ENCODE assay signal across 21 cellular contexts in genomic region chr7:48962821-48963505, GRCh38. TPM values are rescaled to one million over a fixed set of nuclear protein-coding genes. Genes with fewer than 3 reads are reported as not detected.
DNase-seq lines count a peak whose midpoint lies in the region; ATAC-seq and TF ChIP-seq lines count a peak whose summit lies in the region.
"Had no signal": no experiment of that assay in that cellular context is flagged by ENCODE, and none has a peak within 500 bp of the region (broad histone marks: within the 10 kb centered on the region; RNA-seq: fewer than 3 reads in every experiment).

No MANE protein-coding gene starts in this region.

- no peak for TF ChIP-seq CTCF in astrocyte of the cerebellum (IDR thresholded peaks at IDR 0.05; ENCODE audit: low read depth, low read length, missing control alignments)

- no peaks in the 10 kb centered on the region for H3K27me3 Mint-ChIP-seq in activated CD4-positive, alpha-beta T cell treated with anti-CD3 and anti-CD28 coated beads, Interleukin-2, amount 10 ng/mL, durations not matched to agents 7 days and 5 days
- H3K27me3 Mint-ChIP-seq: activated CD4-positive, alpha-beta T cell treated with anti-CD3 and anti-CD28 coated beads, Interleukin-2, amount 10 ng/mL, durations not matched to agents 24 days and 14 days had no signal

- H3K27me3 ChIP-seq in effector memory CD4-positive, alpha-beta T cell (replicated peaks; ENCODE audit: control insufficient read depth, insufficient read depth, low read length, poor library complexity, severe bottlenecking): no peaks in the 10 kb centered on the region
- H3K27me3 ChIP-seq: brain microvascular endothelial cell, heart left ventricle, suprapubic skin had no signal

- in situ Hi-C loops in astrocyte of the cerebellum (cut with HindIII; ENCODE audit: low sequenced_read_pairs): no loop called here

- CTCF ChIA-PET in activated CD4-positive, alpha-beta T cell treated with anti-CD3 and anti-CD28 coated beads, Interleukin-2, amount 10 ng/mL, durations not matched to agents 7 days and 5 days (lab: Charles Lee): no interaction called here

- DNase-seq in A172 (ENCODE audit: low spot score): peak; percentile 58
- DNase-seq in GM03348 (ENCODE audit: low spot score): peak; percentile 39
- DNase-seq in astrocyte of the cerebellum (ENCODE audit: low read depth): peak; percentile 75
- peak; percentile 62 for DNase-seq in kidney tubule cell (ENCODE audit: low spot score)
- no peak for DNase-seq in effector memory CD4-positive, alpha-beta T cell
- no peak for DNase-seq in activated CD4-positive, alpha-beta T cell treated with anti-CD3 and anti-CD28 coated beads, Interleukin-2, amount 10 ng/mL, durations not matched to agents 7 days and 5 days
- DNase-seq in activated CD8-positive, alpha-beta memory T cell treated with anti-CD3 and anti-CD28 coated beads, Interleukin-2, amount 50 U/mL, for 48 hours: no peak
- DNase-seq: activated CD4-positive, alpha-beta T cell treated with anti-CD3 and anti-CD28 coated beads, Interleukin-2, amount 10 ng/mL, durations not matched to agents 24 days and 14 days; activated naive CD4-positive, alpha-beta T cell; brain microvascular endothelial cell; EL; kidney; NCI-H1694 treated with DMSO at 0.1 percent for 48 hours; NCI-H748 treated with DMSO at 0.1 percent for 48 hours; stimulated activated CD4-positive, alpha-beta T cell treated with anti-CD3 and anti-CD28 coated beads, Interleukin-4, amount 100 ng/mL, for 24 hours had no signal

- POLR2A ChIA-PET in activated CD4-positive, alpha-beta T cell treated with anti-CD3 and anti-CD28 coated beads, Interleukin-2, amount 10 ng/mL, durations not matched to agents 7 days and 5 days (lab: Charles Lee): no interaction called here

- no peaks in the 10 kb centered on the region for H3K9me3 Mint-ChIP-seq in activated CD4-positive, alpha-beta T cell treated with anti-CD3 and anti-CD28 coated beads, Interleukin-2, amount 10 ng/mL, durations not matched to agents 7 days and 5 days
- H3K9me3 Mint-ChIP-seq: activated CD4-positive, alpha-beta T cell treated with anti-CD3 and anti-CD28 coated beads, Interleukin-2, amount 10 ng/mL, durations not matched to agents 24 days and 14 days had no signal

- no peak for ATAC-seq in GM21717 (IDR thresholded peaks at IDR 0.05; ENCODE audit: unreplicated experiment)

- H3K4me1 Mint-ChIP-seq in activated CD4-positive, alpha-beta T cell treated with anti-CD3 and anti-CD28 coated beads, Interleukin-2, amount 10 ng/mL, durations not matched to agents 7 days and 5 days: no peaks in the 10 kb centered on the region
- H3K4me1 Mint-ChIP-seq: activated CD4-positive, alpha-beta T cell treated with anti-CD3 and anti-CD28 coated beads, Interleukin-2, amount 10 ng/mL, durations not matched to agents 24 days and 14 days had no signal

- H3K27ac ChIP-seq in effector memory CD4-positive, alpha-beta T cell (ENCODE audit: insufficient read depth, low read length, poor library complexity, severe bottlenecking): no peak overlapping the region
- H3K27ac ChIP-seq: brain microvascular endothelial cell, esophagus muscularis mucosa, heart left ventricle, skin epidermis, suprapubic skin had no signal

- H3K9me3 ChIP-seq in effector memory CD4-positive, alpha-beta T cell (ENCODE audit: control insufficient read depth, low read length): no peaks in the 10 kb centered on the region
- H3K9me3 ChIP-seq: esophagus muscularis mucosa, heart left ventricle, suprapubic skin had no signal

- H3K4me1 ChIP-seq in effector memory CD4-positive, alpha-beta T cell (ENCODE audit: control insufficient read depth, insufficient read depth, low read length, poor library complexity, severe bottlenecking): no peaks in the 10 kb centered on the region
- H3K4me1 ChIP-seq: esophagus muscularis mucosa, suprapubic skin had no signal

- H3K36me3 ChIP-seq in effector memory CD4-positive, alpha-beta T cell (ENCODE audit: control insufficient read depth, insufficient read depth, low read length): no peaks in the 10 kb centered on the region
- H3K36me3 ChIP-seq: brain microvascular endothelial cell, esophagus muscularis mucosa, heart left ventricle, suprapubic skin had no signal

- no peak overlapping the region for H3K4me3 ChIP-seq in astrocyte of the cerebellum (ENCODE audit: low read depth, low read length)
- H3K4me3 ChIP-seq in effector memory CD4-positive, alpha-beta T cell (ENCODE audit: insufficient read depth, low read depth, low read length, poor library complexity, severe bottlenecking): no peak overlapping the region
- H3K4me3 ChIP-seq: esophagus muscularis mucosa, heart left ventricle, skin epidermis, suprapubic skin had no signal

- H3K27ac Mint-ChIP-seq in activated CD4-positive, alpha-beta T cell treated with anti-CD3 and anti-CD28 coated beads, Interleukin-2, amount 10 ng/mL, durations not matched to agents 7 days and 5 days: no peak overlapping the region
- H3K27ac Mint-ChIP-seq: activated CD4-positive, alpha-beta T cell treated with anti-CD3 and anti-CD28 coated beads, Interleukin-2, amount 10 ng/mL, durations not matched to agents 24 days and 14 days had no signal

- no peak overlapping the region for H3K4me3 Mint-ChIP-seq in activated CD4-positive, alpha-beta T cell treated with anti-CD3 and anti-CD28 coated beads, Interleukin-2, amount 10 ng/mL, durations not matched to agents 7 days and 5 days
- H3K4me3 Mint-ChIP-seq: activated CD4-positive, alpha-beta T cell treated with anti-CD3 and anti-CD28 coated beads, Interleukin-2, amount 10 ng/mL, durations not matched to agents 24 days and 14 days had no signal

- no peaks in the 10 kb centered on the region for H3K36me3 Mint-ChIP-seq in activated CD4-positive, alpha-beta T cell treated with anti-CD3 and anti-CD28 coated beads, Interleukin-2, amount 10 ng/mL, durations not matched to agents 7 days and 5 days (ENCODE audit: low read depth)

RNA-seq across cellular contexts. Expression of gene CDC14C, which starts 38.6 kb away (rescaled TPM):
- 0.09 TPM in 1 of 2 replicates, not detected in the other for total RNA-seq in A172 (2014; rRNA removed; shearing (Covaris generic))
- not detected for total RNA-seq in activated CD4-positive, alpha-beta T cell treated with anti-CD3 and anti-CD28 coated beads, Interleukin-2, amount 10 ng/mL, durations not matched to agents 7 days and 5 days
- total RNA-seq: activated CD4-positive, alpha-beta T cell treated with anti-CD3 and anti-CD28 coated beads, Interleukin-2, amount 10 ng/mL, durations not matched to agents 24 days and 14 days; esophagus muscularis mucosa; heart left ventricle; kidney; osteocyte; suprapubic skin had no signal

Comparison
In these comparisons a context has a peak if more than half of its experiments do, and no peak if none do; other contexts are left out.
1. DNase-seq: peak in A172 (single experiment), GM03348 (single experiment), astrocyte of the cerebellum (single experiment) and kidney tubule cell (single experiment); none in effector memory CD4-positive, alpha-beta T cell (0 of 3), activated CD4-positive, alpha-beta T cell treated with anti-CD3 and anti-CD28 coated beads, Interleukin-2, amount 10 ng/mL, durations not matched to agents 7 days and 5 days (single experiment) and activated CD8-positive, alpha-beta memory T cell treated with anti-CD3 and anti-CD28 coated beads, Interleukin-2, amount 50 U/mL, for 48 hours (single experiment).